14 cellular contexts compared by ENCODE assay signal in genomic region chr2:223887127-223887526, GRCh38. TPM values are rescaled to one million over a fixed set of nuclear protein-coding genes. Genes with fewer than 3 reads are reported as not detected.
A peak's percentile ranks its signal among the peaks of the same experiment; 100 is the strongest.
DNase-seq lines count a peak whose midpoint lies in the region; ATAC-seq and TF ChIP-seq lines count a peak whose summit lies in the region.
"Had no signal": no experiment of that assay in that cellular context is flagged by ENCODE, and none has a peak within 500 bp of the region (broad histone marks: within the 10 kb centered on the region; RNA-seq: fewer than 3 reads in every experiment).

No MANE protein-coding gene starts in this region.

- H3K4me3 Mint-ChIP-seq in neural progenitor cell, result no peak overlapping the region
- H3K4me3 Mint-ChIP-seq: activated naive CD8-positive, alpha-beta T cell treated with anti-CD3 and anti-CD28 coated beads for 36 hours had no signal

- H3K27ac ChIP-seq in RWPE2 (ENCODE audit: poor library complexity, severe bottlenecking) (peak overlapping the region; percentile 44), neural progenitor cell (peak overlapping the region; percentile 22)
- H3K27ac ChIP-seq: C4-2B, gastrocnemius medialis, vagina had no signal

- H3K9ac ChIP-seq in neural progenitor cell, result no peak overlapping the region

- ATAC-seq in RWPE2 (ENCODE audit: low read depth), result peak; percentile 64; the same call in 2 of the 3 replicates
- ATAC-seq: gastrocnemius medialis had no signal

- no peak overlapping the region for H3K27ac Mint-ChIP-seq in neural progenitor cell
- H3K27ac Mint-ChIP-seq: activated naive CD8-positive, alpha-beta T cell treated with anti-CD3 and anti-CD28 coated beads for 36 hours had no signal

- peaks cover 29% of the 10 kb centered on the region for H3K36me3 Mint-ChIP-seq in neural progenitor cell

- H4K20me1 ChIP-seq in neural progenitor cell (ENCODE audit: low read depth), result no peaks in the 10 kb centered on the region

- H3K9me3 Mint-ChIP-seq in neural progenitor cell, result no peaks in the 10 kb centered on the region
- H3K9me3 Mint-ChIP-seq: activated naive CD8-positive, alpha-beta T cell treated with anti-CD3 and anti-CD28 coated beads for 36 hours had no signal

- no peaks in the 10 kb centered on the region for H3K4me1 Mint-ChIP-seq in neural progenitor cell
- H3K4me1 Mint-ChIP-seq: activated naive CD8-positive, alpha-beta T cell treated with anti-CD3 and anti-CD28 coated beads for 36 hours had no signal

- DNase-seq in GM03348 (ENCODE audit: low spot score), result peak; percentile 13
- no peak for DNase-seq in RWPE2 (ENCODE audit: low spot score)
- peak; percentile 44 for DNase-seq in epidermal melanocyte (ENCODE audit: insufficient read length, low spot score)
- no peak for DNase-seq in neural progenitor cell (ENCODE audit: low spot score)
- DNase-seq in MG63, result no peak
- DNase-seq in T-helper 2 cell, result no peak
- no peak for DNase-seq in NCI-H1417 treated with DMSO at 0.1 percent for 48 hours (lab: John Stamatoyannopoulos, UW)
- DNase-seq in D341Med (ENCODE audit: low spot score), result no peak
- DNase-seq: activated CD4-positive, CD25-positive, alpha-beta regulatory T cell; activated naive CD8-positive, alpha-beta T cell treated with anti-CD3 and anti-CD28 coated beads for 36 hours; cortex of kidney; gastrocnemius medialis had no signal

- H2AFZ ChIP-seq in neural progenitor cell (replicated peaks), result no peak overlapping the region

- no peak overlapping the region for H3K4me2 ChIP-seq in neural progenitor cell

- TF ChIP-seq CTCF in RWPE2 (IDR thresholded peaks at IDR 0.05; ENCODE audit: poor library complexity, severe bottlenecking), result no peak
- no peak for TF ChIP-seq CTCF in neural progenitor cell (IDR thresholded peaks at IDR 0.05)

- H3K9me3 ChIP-seq in RWPE2 (ENCODE audit: severe bottlenecking) (no peaks in the 10 kb centered on the region), neural progenitor cell (ENCODE audit: low read depth) (no peaks in the 10 kb centered on the region), MG63 (no peaks in the 10 kb centered on the region)
- H3K9me3 ChIP-seq: gastrocnemius medialis, vagina had no signal

- H3K36me3 ChIP-seq in RWPE2 (ENCODE audit: low read depth) (peaks cover 64% of the 10 kb centered on the region), neural progenitor cell (peaks cover 13% of the 10 kb centered on the region), MG63 (peaks cover 22% of the 10 kb centered on the region)

- H3K4me1 ChIP-seq in RWPE2 (ENCODE audit: insufficient read depth, poor library complexity, severe bottlenecking) (peaks cover 17% of the 10 kb centered on the region), neural progenitor cell (no peaks in the 10 kb centered on the region)
- H3K4me1 ChIP-seq: gastrocnemius medialis, vagina had no signal

- no peak overlapping the region for H3K4me3 ChIP-seq in RWPE2 (ENCODE audit: severe bottlenecking)
- H3K4me3 ChIP-seq in neural progenitor cell, result no peak overlapping the region
- no peak overlapping the region for H3K4me3 ChIP-seq in MG63
- H3K4me3 ChIP-seq: gastrocnemius medialis, vagina had no signal

- no peaks in the 10 kb centered on the region for H3K27me3 Mint-ChIP-seq in neural progenitor cell (ENCODE audit: insufficient read depth, low read depth)
- H3K27me3 Mint-ChIP-seq: activated naive CD8-positive, alpha-beta T cell treated with anti-CD3 and anti-CD28 coated beads for 36 hours had no signal

- no peaks in the 10 kb centered on the region for H3K79me2 ChIP-seq in neural progenitor cell (ENCODE audit: low read depth)

- H3K27me3 ChIP-seq in RWPE2 (ENCODE audit: insufficient read depth, poor library complexity, severe bottlenecking) (no peaks in the 10 kb centered on the region), neural progenitor cell (no peaks in the 10 kb centered on the region), MG63 (no peaks in the 10 kb centered on the region)
- H3K27me3 ChIP-seq: gastrocnemius medialis, vagina had no signal

- H3F3A ChIP-seq in neural progenitor cell (ENCODE audit: low read depth), result no peaks in the 10 kb centered on the region

RNA-seq across cellular contexts. Expression of gene AP1S3, which starts 49.7 kb away (rescaled TPM):
- total RNA-seq in neural progenitor cell (ENCODE audit: low replicate concordance), result 4.9 and 5.1 TPM in 2 replicates
- total RNA-seq in MG63 (2014; rRNA removed; shearing (Covaris generic); ENCODE audit: low replicate concordance), result 22.2 and 35.5 TPM in 2 replicates

RNA-seq across cellular contexts. Expression of gene WDFY1, which starts 58.0 kb away (rescaled TPM):
- 119 and 177 TPM in 2 replicates for total RNA-seq in neural progenitor cell (ENCODE audit: low replicate concordance)
- 23.4 and 23.6 TPM in 2 replicates for total RNA-seq in MG63 (2014; rRNA removed; shearing (Covaris generic); ENCODE audit: low replicate concordance)

Comparison
In these comparisons a context has a peak if more than half of its experiments do, and no peak if none do; other contexts are left out.
1. DNase-seq: peak in GM03348 (single experiment) and epidermal melanocyte (single experiment); none in RWPE2 (single experiment), neural progenitor cell (single experiment), MG63 (single experiment), T-helper 2 cell (0 of 5), NCI-H1417 treated with DMSO at 0.1 percent for 48 hours (single experiment) and D341Med (single experiment).